In the genomic region with DNA sequence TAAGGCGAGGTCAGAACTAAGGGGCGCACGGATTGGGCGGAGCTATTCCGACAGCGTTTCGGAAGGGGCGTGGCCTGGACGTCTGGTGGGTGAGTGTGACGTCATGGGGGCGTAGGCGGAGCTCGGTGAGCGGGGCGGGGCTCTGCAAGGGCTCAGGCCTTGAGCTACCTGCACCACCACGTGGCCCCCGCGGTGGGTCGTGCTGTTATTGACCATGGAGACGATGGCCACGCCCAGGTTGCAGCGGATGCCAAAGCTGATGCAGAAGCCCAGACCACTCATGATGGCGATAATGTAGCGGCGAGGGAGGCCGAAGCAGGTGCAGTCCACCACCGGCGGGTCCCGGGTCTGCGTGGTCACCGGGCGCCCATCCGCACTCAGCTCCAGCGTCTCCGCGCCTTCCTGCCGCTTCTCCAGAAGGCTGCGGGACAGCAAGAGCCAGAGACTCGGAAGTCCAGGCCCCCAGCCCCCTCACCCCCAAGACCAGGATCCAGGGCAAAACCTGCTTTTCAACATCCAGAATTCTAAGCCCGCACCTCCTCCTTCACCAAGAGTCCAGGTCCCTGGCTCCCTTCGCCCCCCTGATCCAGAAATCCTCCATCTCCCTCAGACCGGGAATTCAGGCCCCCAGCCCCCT, we compare ENCODE assay signal across 10 cellular contexts. TPM values are rescaled to one million over a fixed set of nuclear protein-coding genes. Genes with fewer than 3 reads are reported as not detected.
DNase-seq lines count a peak whose midpoint lies in the region; ATAC-seq and TF ChIP-seq lines count a peak whose summit lies in the region.
"Had no signal": no experiment of that assay in that cellular context is flagged by ENCODE, and none has a peak within 500 bp of the region (broad histone marks: within the 10 kb centered on the region; RNA-seq: fewer than 3 reads in every experiment).

No MANE protein-coding gene starts in this region.

- H4K20me1 ChIP-seq in GM23338 (replicated peaks; ENCODE audit: insufficient read depth) = no peaks in the 10 kb centered on the region

- H3F3A ChIP-seq in GM23338 (replicated peaks; ENCODE audit: low read depth) = peaks cover 26% of the 10 kb centered on the region

- peak overlapping the region; percentile 65 for H3K4me3 Mint-ChIP-seq in GM23338

- peaks cover 28% of the 10 kb centered on the region for H3K4me1 ChIP-seq in GM23338 (ENCODE audit: insufficient read depth)

- H3K79me2 ChIP-seq in GM23338 (replicated peaks; ENCODE audit: insufficient read depth) = no peaks in the 10 kb centered on the region

- peak overlapping the region; percentile 83 for H2AFZ ChIP-seq in GM23338

- H3K36me3 ChIP-seq in GM23338 (ENCODE audit: insufficient read depth) (no peaks in the 10 kb centered on the region), WERI-Rb-1 (peaks cover 52% of the 10 kb centered on the region)

- no peaks in the 10 kb centered on the region for H3K9me3 ChIP-seq in WERI-Rb-1 (ENCODE audit: severe bottlenecking)

- TF ChIP-seq CTCF in GM23338 (conservative IDR thresholded peaks at IDR 0.05; ENCODE audit: low read depth in 2 of 2) (peak in 1 of 2 experiments; percentile 24; a peak in 2 of 4 replicates), WERI-Rb-1 (IDR thresholded peaks at IDR 0.05; ENCODE audit: low read depth, low read length) (no peak)

- H3K27ac Mint-ChIP-seq in GM23338 = no peak overlapping the region

- H3K36me3 Mint-ChIP-seq in GM23338 (ENCODE audit: low read depth) = peaks cover 5% of the 10 kb centered on the region

- H3K9me3 Mint-ChIP-seq in GM23338 = peaks cover 10% of the 10 kb centered on the region

- H3K27me3 ChIP-seq in GM23338 (ENCODE audit: insufficient read depth) = peaks cover 81% of the 10 kb centered on the region
- H3K27me3 ChIP-seq in WERI-Rb-1 (ENCODE audit: insufficient read depth, low read depth, severe bottlenecking) = no peaks in the 10 kb centered on the region

- H3K4me3 ChIP-seq in GM23338 (peak overlapping the region; percentile 58), WERI-Rb-1 (ENCODE audit: low read depth, low read length) (peak overlapping the region; percentile 18)

- H3K9me2 ChIP-seq in GM23338 (ENCODE audit: insufficient read depth) = no peaks in the 10 kb centered on the region

- H3K27me3 Mint-ChIP-seq in GM23338 (ENCODE audit: insufficient read depth, low read depth, poor library complexity) = peaks cover 80% of the 10 kb centered on the region

- H3K27ac ChIP-seq in GM23338 (ENCODE audit: low read depth) (no peak overlapping the region), WERI-Rb-1 (peak overlapping the region; percentile 84)

- H3K4me1 Mint-ChIP-seq in GM23338 = peaks cover 37% of the 10 kb centered on the region

- H3K4me2 ChIP-seq in GM23338 = peak overlapping the region; percentile 80

- DNase-seq in GM23338 (ENCODE audit: low spot score) = peak; percentile 99
- peak; percentile 56 for DNase-seq in WERI-Rb-1
- peak; percentile 37 for DNase-seq in effector CD8-positive, alpha-beta T cell (lab: John Stamatoyannopoulos, UW)
- peak; percentile 60 for DNase-seq in stimulated activated CD4-positive, alpha-beta T cell treated with anti-CD3 and anti-CD28 coated beads, Interleukin-4, amount 100 ng/mL, for 24 hours
- no peak for DNase-seq in GF-D8 (lab: John Stamatoyannopoulos, UW)
- no peak for DNase-seq in HK-2 (ENCODE audit: unreplicated experiment)
- DNase-seq in NCI-H345 (lab: John Stamatoyannopoulos, UW) = no peak
- DNase-seq in inferior parietal cortex (ENCODE audit: extremely low spot score) = no peak
- DNase-seq: foreskin melanocyte had no signal

- ATAC-seq in GM23338 = peak; percentile 49

TF ChIP-seq in GM23338, 12 proteins besides CTCF, POLR2A, EP300 and RAD21 (continues in another document):
- TF ChIP-seq, protein P1, sequence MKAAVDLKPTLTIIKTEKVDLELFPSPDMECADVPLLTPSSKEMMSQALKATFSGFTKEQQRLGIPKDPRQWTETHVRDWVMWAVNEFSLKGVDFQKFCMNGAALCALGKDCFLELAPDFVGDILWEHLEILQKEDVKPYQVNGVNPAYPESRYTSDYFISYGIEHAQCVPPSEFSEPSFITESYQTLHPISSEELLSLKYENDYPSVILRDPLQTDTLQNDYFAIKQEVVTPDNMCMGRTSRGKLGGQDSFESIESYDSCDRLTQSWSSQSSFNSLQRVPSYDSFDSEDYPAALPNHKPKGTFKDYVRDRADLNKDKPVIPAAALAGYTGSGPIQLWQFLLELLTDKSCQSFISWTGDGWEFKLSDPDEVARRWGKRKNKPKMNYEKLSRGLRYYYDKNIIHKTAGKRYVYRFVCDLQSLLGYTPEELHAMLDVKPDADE (IDR thresholded peaks at IDR 0.05) = no peak
- TF ChIP-seq ZNF331 (CRISPR knock-in tag; IDR thresholded peaks at IDR 0.05; ENCODE audit: low read depth) = no peak
- TF ChIP-seq POLR2AphosphoS5 (IDR thresholded peaks at IDR 0.05; ENCODE audit: low read depth) = peak; percentile 59
- peak; percentile 97 for TF ChIP-seq CREB1 (CRISPR knock-in tag; IDR thresholded peaks at IDR 0.05; ENCODE audit: low read depth)
- TF ChIP-seq, protein P2, sequence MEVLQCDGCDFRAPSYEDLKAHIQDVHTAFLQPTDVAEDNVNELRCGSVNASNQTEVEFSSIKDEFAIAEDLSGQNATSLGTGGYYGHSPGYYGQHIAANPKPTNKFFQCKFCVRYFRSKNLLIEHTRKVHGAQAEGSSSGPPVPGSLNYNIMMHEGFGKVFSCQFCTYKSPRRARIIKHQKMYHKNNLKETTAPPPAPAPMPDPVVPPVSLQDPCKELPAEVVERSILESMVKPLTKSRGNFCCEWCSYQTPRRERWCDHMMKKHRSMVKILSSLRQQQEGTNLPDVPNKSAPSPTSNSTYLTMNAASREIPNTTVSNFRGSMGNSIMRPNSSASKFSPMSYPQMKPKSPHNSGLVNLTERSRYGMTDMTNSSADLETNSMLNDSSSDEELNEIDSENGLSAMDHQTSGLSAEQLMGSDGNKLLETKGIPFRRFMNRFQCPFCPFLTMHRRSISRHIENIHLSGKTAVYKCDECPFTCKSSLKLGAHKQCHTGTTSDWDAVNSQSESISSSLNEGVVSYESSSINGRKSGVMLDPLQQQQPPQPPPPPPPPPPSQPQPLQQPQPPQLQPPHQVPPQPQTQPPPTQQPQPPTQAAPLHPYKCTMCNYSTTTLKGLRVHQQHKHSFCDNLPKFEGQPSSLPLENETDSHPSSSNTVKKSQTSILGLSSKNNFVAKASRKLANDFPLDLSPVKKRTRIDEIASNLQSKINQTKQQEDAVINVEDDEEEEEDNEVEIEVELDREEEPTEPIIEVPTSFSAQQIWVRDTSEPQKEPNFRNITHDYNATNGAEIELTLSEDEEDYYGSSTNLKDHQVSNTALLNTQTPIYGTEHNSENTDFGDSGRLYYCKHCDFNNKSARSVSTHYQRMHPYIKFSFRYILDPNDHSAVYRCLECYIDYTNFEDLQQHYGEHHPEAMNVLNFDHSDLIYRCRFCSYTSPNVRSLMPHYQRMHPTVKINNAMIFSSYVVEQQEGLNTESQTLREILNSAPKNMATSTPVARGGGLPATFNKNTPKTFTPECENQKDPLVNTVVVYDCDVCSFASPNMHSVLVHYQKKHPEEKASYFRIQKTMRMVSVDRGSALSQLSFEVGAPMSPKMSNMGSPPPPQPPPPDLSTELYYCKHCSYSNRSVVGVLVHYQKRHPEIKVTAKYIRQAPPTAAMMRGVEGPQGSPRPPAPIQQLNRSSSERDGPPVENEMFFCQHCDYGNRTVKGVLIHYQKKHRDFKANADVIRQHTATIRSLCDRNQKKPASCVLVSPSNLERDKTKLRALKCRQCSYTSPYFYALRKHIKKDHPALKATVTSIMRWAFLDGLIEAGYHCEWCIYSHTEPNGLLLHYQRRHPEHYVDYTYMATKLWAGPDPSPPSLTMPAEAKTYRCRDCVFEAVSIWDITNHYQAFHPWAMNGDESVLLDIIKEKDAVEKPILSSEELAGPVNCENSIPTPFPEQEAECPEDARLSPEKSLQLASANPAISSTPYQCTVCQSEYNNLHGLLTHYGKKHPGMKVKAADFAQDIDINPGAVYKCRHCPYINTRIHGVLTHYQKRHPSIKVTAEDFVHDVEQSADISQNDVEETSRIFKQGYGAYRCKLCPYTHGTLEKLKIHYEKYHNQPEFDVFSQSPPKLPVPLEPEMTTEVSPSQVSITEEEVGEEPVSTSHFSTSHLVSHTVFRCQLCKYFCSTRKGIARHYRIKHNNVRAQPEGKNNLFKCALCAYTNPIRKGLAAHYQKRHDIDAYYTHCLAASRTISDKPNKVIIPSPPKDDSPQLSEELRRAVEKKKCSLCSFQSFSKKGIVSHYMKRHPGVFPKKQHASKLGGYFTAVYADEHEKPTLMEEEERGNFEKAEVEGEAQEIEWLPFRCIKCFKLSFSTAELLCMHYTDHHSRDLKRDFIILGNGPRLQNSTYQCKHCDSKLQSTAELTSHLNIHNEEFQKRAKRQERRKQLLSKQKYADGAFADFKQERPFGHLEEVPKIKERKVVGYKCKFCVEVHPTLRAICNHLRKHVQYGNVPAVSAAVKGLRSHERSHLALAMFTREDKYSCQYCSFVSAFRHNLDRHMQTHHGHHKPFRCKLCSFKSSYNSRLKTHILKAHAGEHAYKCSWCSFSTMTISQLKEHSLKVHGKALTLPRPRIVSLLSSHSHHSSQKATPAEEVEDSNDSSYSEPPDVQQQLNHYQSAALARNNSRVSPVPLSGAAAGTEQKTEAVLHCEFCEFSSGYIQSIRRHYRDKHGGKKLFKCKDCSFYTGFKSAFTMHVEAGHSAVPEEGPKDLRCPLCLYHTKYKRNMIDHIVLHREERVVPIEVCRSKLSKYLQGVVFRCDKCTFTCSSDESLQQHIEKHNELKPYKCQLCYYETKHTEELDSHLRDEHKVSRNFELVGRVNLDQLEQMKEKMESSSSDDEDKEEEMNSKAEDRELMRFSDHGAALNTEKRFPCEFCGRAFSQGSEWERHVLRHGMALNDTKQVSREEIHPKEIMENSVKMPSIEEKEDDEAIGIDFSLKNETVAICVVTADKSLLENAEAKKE (CRISPR knock-in tag; IDR thresholded peaks at IDR 0.05) = no peak

RNA-seq across cellular contexts. Expression of a gene that starts 4.8 kb away (rescaled TPM):
- total RNA-seq in GM23338 (2014; rRNA removed; shearing (Covaris generic)) = 0.90 and 1.6 TPM in 2 replicates
- polyA plus RNA-seq in GM23338 (2016; fragmentation: Nextera tagmentation; extraction: Ambion mirVana) = 1.5 TPM in 2 replicates

RNA-seq across cellular contexts. Expression of a gene that starts 11.3 kb away (rescaled TPM):
- total RNA-seq in GM23338 (2014; rRNA removed; shearing (Covaris generic)) = not detected in 2 replicates
- 1.2 and 1.7 TPM in 2 replicates for polyA plus RNA-seq in GM23338 (2016; fragmentation: Nextera tagmentation; extraction: Ambion mirVana)
- total RNA-seq: ureter had no signal

RNA-seq across cellular contexts. Expression of a gene that starts 13.3 kb away (rescaled TPM):
- total RNA-seq in GM23338 (2014; rRNA removed; shearing (Covaris generic)) = not detected in 2 replicates
- polyA plus RNA-seq in GM23338 (2016; fragmentation: Nextera tagmentation; extraction: Ambion mirVana) = 1.3 and 1.6 TPM in 2 replicates
- total RNA-seq: ureter had no signal

RNA-seq across cellular contexts. Expression of a gene that starts 15.1 kb away (rescaled TPM):
- total RNA-seq in GM23338 (2014; rRNA removed; shearing (Covaris generic)) = 147 and 164 TPM in 2 replicates
- polyA plus RNA-seq in GM23338 (2016; fragmentation: Nextera tagmentation; extraction: Ambion mirVana) = 93.6 and 103 TPM in 2 replicates

RNA-seq across cellular contexts. Expression of a gene that starts 16.5 kb away (rescaled TPM):
- 57.3 and 62.3 TPM in 2 replicates for total RNA-seq in GM23338 (2014; rRNA removed; shearing (Covaris generic))
- polyA plus RNA-seq in GM23338 (2016; fragmentation: Nextera tagmentation; extraction: Ambion mirVana) = 16.8 and 20.0 TPM in 2 replicates

Comparison
In these comparisons a context has a peak if more than half of its experiments do, and no peak if none do; other contexts are left out.
1. DNase-seq: peak in GM23338 (single experiment), WERI-Rb-1 (single experiment), effector CD8-positive, alpha-beta T cell (single experiment) and stimulated activated CD4-positive, alpha-beta T cell treated with anti-CD3 and anti-CD28 coated beads, Interleukin-4, amount 100 ng/mL, for 24 hours (single experiment); none in GF-D8 (single experiment), HK-2 (single experiment), NCI-H345 (single experiment) and inferior parietal cortex (single experiment).